ENCODE assay signal across 13 cellular contexts in the genomic region with DNA sequence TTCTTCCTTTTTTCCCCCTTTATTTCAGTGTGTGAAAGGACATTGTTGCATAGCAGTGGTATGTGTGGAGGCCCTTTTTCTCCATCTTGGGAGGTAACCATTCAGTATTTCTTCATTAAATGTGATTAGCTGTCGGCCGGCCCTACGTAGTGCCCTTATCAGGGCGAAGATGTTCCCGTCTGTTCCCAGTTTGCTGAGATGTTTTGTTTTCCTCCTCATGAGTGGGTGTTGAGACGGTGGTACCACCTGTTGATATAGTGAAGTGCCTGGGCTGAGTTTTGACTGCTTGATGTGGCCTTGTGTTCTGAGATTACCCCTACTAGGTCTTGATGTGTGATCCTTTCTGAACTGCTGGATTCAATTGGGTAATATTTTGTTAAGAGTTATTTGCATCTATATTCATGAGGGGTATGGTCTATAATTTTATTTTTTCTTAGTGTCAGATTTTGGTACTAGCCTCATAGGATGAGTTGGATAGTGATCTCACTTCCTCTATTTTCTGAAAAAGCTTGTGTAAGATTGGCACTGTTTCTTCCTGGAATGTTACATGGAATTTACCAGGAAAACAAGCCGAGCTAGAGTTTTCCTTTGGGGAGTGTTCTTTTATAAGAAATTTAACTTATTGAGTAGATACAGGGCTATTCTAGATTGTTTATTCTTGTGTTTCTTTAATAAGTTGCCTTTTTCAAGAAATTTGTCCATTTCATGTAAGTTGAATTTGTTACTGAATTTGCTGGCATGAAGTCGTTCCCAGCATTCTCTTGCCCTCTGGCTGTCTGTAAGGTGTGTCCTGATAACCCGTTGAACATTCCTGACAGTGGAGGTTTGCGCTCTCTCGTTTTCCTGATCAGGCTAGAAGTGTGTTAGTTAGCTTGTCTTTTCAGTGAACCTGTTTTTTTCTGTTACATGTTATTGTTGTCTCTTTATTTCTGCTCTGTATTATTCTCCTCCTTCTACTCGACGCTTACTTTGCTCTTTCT. TPM values are rescaled to one million over a fixed set of nuclear protein-coding genes. Genes with fewer than 3 reads are reported as not detected.
DNase-seq lines count a peak whose midpoint lies in the region; ATAC-seq and TF ChIP-seq lines count a peak whose summit lies in the region.
"Had no signal": no experiment of that assay in that cellular context is flagged by ENCODE, and none has a peak within 500 bp of the region (broad histone marks: within the 10 kb centered on the region; RNA-seq: fewer than 3 reads in every experiment).

No MANE protein-coding gene starts in this region.

- H3K27ac Mint-ChIP-seq in MCF 10A (ENCODE audit: low read depth, unreplicated experiment): peak overlapping the region; percentile 11
- H3K27ac Mint-ChIP-seq in stimulated activated effector memory CD8-positive, alpha-beta T cell treated with anti-CD3 and anti-CD28 coated beads, Interleukin-12 subunit alpha, Interleukin-12 subunit beta, amount 100 ng/mL, for 72 hours: peak overlapping the region; percentile 20

- no peaks in the 10 kb centered on the region for H3K9me3 Mint-ChIP-seq in MCF 10A (ENCODE audit: unreplicated experiment)
- no peaks in the 10 kb centered on the region for H3K9me3 Mint-ChIP-seq in stimulated activated effector memory CD8-positive, alpha-beta T cell treated with anti-CD3 and anti-CD28 coated beads, Interleukin-12 subunit alpha, Interleukin-12 subunit beta, amount 100 ng/mL, for 72 hours

- DNase-seq in MCF 10A (ENCODE audit: unreplicated experiment) (no peak), breast epithelium (ENCODE audit: low spot score in 2 of 2) (no peak), RWPE2 (ENCODE audit: low spot score) (peak; percentile 58), hepatic stellate cell (ENCODE audit: low spot score) (peak; percentile 46)
- no peak for DNase-seq in stimulated activated effector memory CD8-positive, alpha-beta T cell treated with anti-CD3 and anti-CD28 coated beads, Interleukin-12 subunit alpha, Interleukin-12 subunit beta, amount 100 ng/mL, for 72 hours (ENCODE audit: low spot score in 2 of 2)
- no peak for DNase-seq in stimulated activated CD4-positive, alpha-beta T cell treated with anti-CD3 and anti-CD28 coated beads, Interleukin-4, amount 100 ng/mL, for 1 hour
- DNase-seq: activated gamma-delta T cell treated with Interleukin-2 at 50 U/mL for 16 hours, dorsolateral prefrontal cortex, PC-9 had no signal

- BruUV-seq in MCF 10A (replicated peaks; lab: Mats Ljungman, UMichigan): no TSS peak

- peaks cover 44% of the 10 kb centered on the region for H3K36me3 Mint-ChIP-seq in MCF 10A (ENCODE audit: insufficient read depth, unreplicated experiment)
- H3K36me3 Mint-ChIP-seq in stimulated activated effector memory CD8-positive, alpha-beta T cell treated with anti-CD3 and anti-CD28 coated beads, Interleukin-12 subunit alpha, Interleukin-12 subunit beta, amount 100 ng/mL, for 72 hours: peaks cover 28% of the 10 kb centered on the region

- no peaks in the 10 kb centered on the region for H3K27me3 ChIP-seq in breast epithelium
- H3K27me3 ChIP-seq in RWPE2 (ENCODE audit: insufficient read depth, poor library complexity, severe bottlenecking): no peaks in the 10 kb centered on the region
- H3K27me3 ChIP-seq: dorsolateral prefrontal cortex, pancreas had no signal

- no peak for TF ChIP-seq POLR2A in breast epithelium (IDR thresholded peaks at IDR 0.05)

- no peaks in the 10 kb centered on the region for H3K27me3 Mint-ChIP-seq in MCF 10A (ENCODE audit: insufficient read depth, unreplicated experiment)

- H3K4me3 ChIP-seq in breast epithelium (no peak overlapping the region), RWPE2 (ENCODE audit: severe bottlenecking) (no peak overlapping the region)
- H3K4me3 ChIP-seq: dorsolateral prefrontal cortex, pancreas, PC-9, thoracic aorta had no signal

- POLR2A ChIA-PET in MCF 10A (lab: Yijun Ruan, JAX): interaction anchor here (0.6 to 3.0 kb wide), 23 partner anchors 10 to 685 kb away, joined by 3 to 42 read pairs (median 4); a partner anchor contains a TSS

- H3K27ac ChIP-seq in breast epithelium (peak overlapping the region in 1 of 2 donors; percentile 5), RWPE2 (ENCODE audit: poor library complexity, severe bottlenecking) (peak overlapping the region; percentile 33)
- H3K27ac ChIP-seq: dorsolateral prefrontal cortex, pancreas, PC-9, thoracic aorta had no signal

- H3K9me3 ChIP-seq in breast epithelium: no peaks in the 10 kb centered on the region
- no peaks in the 10 kb centered on the region for H3K9me3 ChIP-seq in RWPE2 (ENCODE audit: severe bottlenecking)
- H3K9me3 ChIP-seq: pancreas, thoracic aorta had no signal

- no peaks in the 10 kb centered on the region for H3K36me3 ChIP-seq in breast epithelium
- H3K36me3 ChIP-seq in RWPE2 (ENCODE audit: low read depth): peaks cover 22% of the 10 kb centered on the region
- H3K36me3 ChIP-seq: pancreas, thoracic aorta had no signal

- CTCF ChIA-PET in MCF 10A (lab: Yijun Ruan, JAX): interaction anchor here (0.6 to 1.5 kb wide), 8 partner anchors 12 to 198 kb away, joined by 3 to 10 read pairs (median 4); no protein-coding TSS in a partner anchor

- peak overlapping the region; percentile 6 for H3K4me3 Mint-ChIP-seq in MCF 10A (ENCODE audit: unreplicated experiment)
- no peak overlapping the region for H3K4me3 Mint-ChIP-seq in stimulated activated effector memory CD8-positive, alpha-beta T cell treated with anti-CD3 and anti-CD28 coated beads, Interleukin-12 subunit alpha, Interleukin-12 subunit beta, amount 100 ng/mL, for 72 hours

- peaks cover 21% of the 10 kb centered on the region for H3K4me1 Mint-ChIP-seq in MCF 10A (ENCODE audit: insufficient read depth, unreplicated experiment)
- H3K4me1 Mint-ChIP-seq in stimulated activated effector memory CD8-positive, alpha-beta T cell treated with anti-CD3 and anti-CD28 coated beads, Interleukin-12 subunit alpha, Interleukin-12 subunit beta, amount 100 ng/mL, for 72 hours: peaks cover 32% of the 10 kb centered on the region

- no peak for TF ChIP-seq CTCF in MCF 10A (IDR thresholded peaks at IDR 0.05; ENCODE audit: unreplicated experiment)
- TF ChIP-seq CTCF in breast epithelium (IDR thresholded peaks at IDR 0.05): no peak
- TF ChIP-seq CTCF in RWPE2 (IDR thresholded peaks at IDR 0.05; ENCODE audit: poor library complexity, severe bottlenecking): no peak

- ATAC-seq in RWPE2 (ENCODE audit: low read depth) (no peak), HG03571 (IDR thresholded peaks at IDR 0.05; ENCODE audit: unreplicated experiment) (no peak), HG02870 (IDR thresholded peaks at IDR 0.05; ENCODE audit: unreplicated experiment) (no peak)
- no peak for ATAC-seq in stimulated activated effector memory CD8-positive, alpha-beta T cell treated with anti-CD3 and anti-CD28 coated beads, Interleukin-12 subunit alpha, Interleukin-12 subunit beta, amount 100 ng/mL, for 72 hours
- ATAC-seq: pancreas had no signal

- intact Hi-C loops in MCF 10A (cut with micrococcal nuclease): no loop called here
- intact Hi-C loops in breast epithelium (cut with DNase I; ENCODE audit: low total_unique reads): no loop called here

- H3K4me1 ChIP-seq in breast epithelium (peaks cover 0 to 7% of the 10 kb centered on the region in 2 donors), RWPE2 (ENCODE audit: insufficient read depth, poor library complexity, severe bottlenecking) (peaks cover 13% of the 10 kb centered on the region)

RNA-seq across cellular contexts. Expression of a gene that starts 4.3 kb away (rescaled TPM):
- total RNA-seq in MCF 10A (2022) (46.9 and 61.0 TPM in 2 replicates), breast epithelium (10 to 100 TPM; 16.3 to 32.1 (median 25.6) TPM)

RNA-seq across cellular contexts. Expression of a gene that starts 32.9 kb away (rescaled TPM):
- total RNA-seq in MCF 10A (2022) (not detected in 2 replicates), breast epithelium (not detected)
- total RNA-seq: PC-9, thoracic aorta had no signal

RNA-seq across cellular contexts. Expression of a gene that starts 43.6 kb away (rescaled TPM):
- 16.1 and 17.9 TPM in 2 replicates for total RNA-seq in MCF 10A (2022)
- 10 to 100 TPM; 12.5 to 18.4 (median 14.4) TPM for total RNA-seq in breast epithelium

RNA-seq across cellular contexts. Expression of a gene that starts 44.0 kb away (rescaled TPM):
- 362 and 419 TPM in 2 replicates for total RNA-seq in MCF 10A (2022)
- 100 to 1,000 TPM; 200 to 579 (median 380) TPM for total RNA-seq in breast epithelium

RNA-seq across cellular contexts. Expression of a gene that starts 51.1 kb away (rescaled TPM):
- total RNA-seq in MCF 10A (2022): 38.8 and 51.9 TPM in 2 replicates
- total RNA-seq in breast epithelium: 10 to 100 TPM; 25.0 to 46.1 (median 38.0) TPM

Comparison
In these comparisons a context has a peak if more than half of its experiments do, and no peak if none do; other contexts are left out.
1. DNase-seq: peak in RWPE2 (single experiment) and hepatic stellate cell (single experiment); none in MCF 10A (single experiment), breast epithelium (0 of 2), stimulated activated effector memory CD8-positive, alpha-beta T cell treated with anti-CD3 and anti-CD28 coated beads, Interleukin-12 subunit alpha, Interleukin-12 subunit beta, amount 100 ng/mL, for 72 hours (0 of 2) and stimulated activated CD4-positive, alpha-beta T cell treated with anti-CD3 and anti-CD28 coated beads, Interleukin-4, amount 100 ng/mL, for 1 hour (single experiment).